In the genomic region with DNA sequence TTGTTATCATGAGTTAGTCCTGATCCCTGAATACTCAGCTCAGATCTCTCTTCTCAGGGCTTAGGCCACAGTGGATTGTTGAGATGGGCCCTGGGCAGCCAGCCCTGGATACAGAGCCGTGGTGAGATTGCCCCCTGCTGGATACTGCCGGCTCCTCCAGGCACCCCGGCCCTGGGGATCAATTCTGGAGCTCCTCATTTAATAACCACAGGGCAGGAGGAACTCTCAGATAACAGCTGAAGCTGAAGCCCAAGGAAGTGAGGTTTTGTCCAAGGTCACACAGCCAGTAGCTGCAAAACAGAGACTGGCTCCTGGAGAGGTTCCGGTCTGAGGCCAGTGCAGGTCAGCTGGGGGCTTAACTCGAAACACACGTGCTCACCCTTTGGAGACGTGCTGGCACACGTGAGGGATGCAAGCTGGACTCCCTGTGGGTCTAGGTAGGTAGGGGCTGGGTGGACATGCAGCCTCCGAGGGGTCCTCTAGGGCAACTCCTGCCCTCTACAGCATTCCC, we compare ENCODE assay signal across 8 cellular contexts. TPM values are rescaled to one million over a fixed set of nuclear protein-coding genes. Genes with fewer than 3 reads are reported as not detected.
DNase-seq lines count a peak whose midpoint lies in the region; ATAC-seq, FAIRE-seq and TF ChIP-seq lines count a peak whose summit lies in the region.

No MANE protein-coding gene starts in this region.

- no peak for TF ChIP-seq EP300 in A549 (IDR thresholded peaks at IDR 0.05)

- POLR2A ChIA-PET in A549 (lab: Yijun Ruan, JAX), result interaction anchor here (0.7 to 0.8 kb wide), 2 partner anchors 31 to 175 kb away, joined by 3 to 4 read pairs; no protein-coding TSS in a partner anchor

- 53% methylated on average over 8 of the region's 9 CpGs for WGBS in A549 (ENCODE audit: missing lambda C conversion rate)
- 47 to 53% methylated on average over 9 of the region's 9 CpGs for WGBS in lower leg skin, 2 donors

- no peak overlapping the region for H3K27ac ChIP-seq in A549

- peak; percentile 74 to 77 for TF ChIP-seq RAD21 in A549 (conservative IDR thresholded peaks at IDR 0.05 in 1 of 2, IDR thresholded peaks at IDR 0.05 in 1 of 2)

- ATAC-seq in A549, result peak; percentile 89 to 97
- peak; percentile 80 for ATAC-seq in GM18511 (IDR thresholded peaks at IDR 0.05; ENCODE audit: unreplicated experiment)
- peak; percentile 55 for ATAC-seq in HG03571 (IDR thresholded peaks at IDR 0.05; ENCODE audit: unreplicated experiment)

- no peak for FAIRE-seq in A549 (lab: Jason Lieb, UNC)

- H3K4me2 ChIP-seq in A549, result no peak overlapping the region

- CTCF ChIA-PET in A549 (lab: Yijun Ruan, JAX), result interaction anchor here (0.6 to 45.8 kb wide), 48 partner anchors 10 to 664 kb away, joined by 3 to 1119 read pairs (median 5); partner anchors contain the start of genes KCNJ11, OTOG and USH1C

- H3K4me1 ChIP-seq in A549, result peaks cover 6% of the 10 kb centered on the region; the same call in 2 of the 3 replicates

- DNase-seq in A549 (ENCODE audit: low read depth in 1 of 2, low spot score in 1 of 2) (peak; percentile 42 to 88), OCI-M2 (lab: John Stamatoyannopoulos, UW; ENCODE audit: unreplicated experiment) (peak; percentile 16), glomerular endothelial cell (ENCODE audit: extremely low read depth, low read depth, low spot score) (peak; percentile 10), pons (ENCODE audit: low spot score) (peak; percentile 80), lower leg skin (ENCODE audit: low spot score in 2 of 2) (no peak)
- DNase-seq in activated gamma-delta T cell treated with anti-CD3 and anti-CD28 coated beads, Interleukin-2, amount 50 U/mL, for 16 hours (ENCODE audit: low read depth), result peak; percentile 4

- TF ChIP-seq CTCF in A549 (IDR thresholded peaks at IDR 0.05) (peak; percentile 79), lower leg skin (IDR thresholded peaks at IDR 0.05) (no peak)

- no peak for TF ChIP-seq POLR2A in A549 (IDR thresholded peaks at IDR 0.05; ENCODE audit: low read length)
- no peak for TF ChIP-seq POLR2A in lower leg skin (IDR thresholded peaks at IDR 0.05)

- intact Hi-C loops in lower leg skin (cut with DNase I; ENCODE audit: low total_unique reads), result no loop called here

- no peaks in the 10 kb centered on the region for H3K9me3 ChIP-seq in A549

- H3K4me3 ChIP-seq in A549 (no peak overlapping the region), lower leg skin (ENCODE audit: low read depth, poor library complexity, severe bottlenecking) (no peak overlapping the region)

TF ChIP-seq in A549, 52 proteins besides CTCF, POLR2A, EP300 and RAD21:
- peak; percentile 66 for TF ChIP-seq SMC3 (IDR thresholded peaks at IDR 0.05)
- TF ChIP-seq, protein P1, sequence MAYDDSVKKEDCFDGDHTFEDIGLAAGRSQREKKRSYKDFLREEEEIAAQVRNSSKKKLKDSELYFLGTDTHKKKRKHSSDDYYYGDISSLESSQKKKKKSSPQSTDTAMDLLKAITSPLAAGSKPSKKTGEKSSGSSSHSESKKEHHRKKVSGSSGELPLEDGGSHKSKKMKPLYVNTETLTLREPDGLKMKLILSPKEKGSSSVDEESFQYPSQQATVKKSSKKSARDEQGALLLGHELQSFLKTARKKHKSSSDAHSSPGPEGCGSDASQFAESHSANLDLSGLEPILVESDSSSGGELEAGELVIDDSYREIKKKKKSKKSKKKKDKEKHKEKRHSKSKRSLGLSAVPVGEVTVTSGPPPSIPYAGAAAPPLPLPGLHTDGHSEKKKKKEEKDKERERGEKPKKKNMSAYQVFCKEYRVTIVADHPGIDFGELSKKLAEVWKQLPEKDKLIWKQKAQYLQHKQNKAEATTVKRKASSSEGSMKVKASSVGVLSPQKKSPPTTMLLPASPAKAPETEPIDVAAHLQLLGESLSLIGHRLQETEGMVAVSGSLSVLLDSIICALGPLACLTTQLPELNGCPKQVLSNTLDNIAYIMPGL (CRISPR knock-in tag; IDR thresholded peaks at IDR 0.05; ENCODE audit: borderline replicate concordance), result no peak

RNA-seq across cellular contexts. Expression of gene USH1C, which starts 16.0 kb away (rescaled TPM):
- polyA plus RNA-seq in A549 (2011; rRNA removed) (8.6 and 10.4 TPM in 2 replicates), A549 (2017; fragmentation: RNase III; extraction: RNeasy Plus Mini Kit Qiagen cat#74134 plus additional on column Dnase treatment) (1.8 to 3.2 TPM (median 2.8 TPM) in 3 replicates)
- polyA plus RNA-seq in A549 (2012; cell fraction: cytosol; rRNA removed), result 1.7 and 1.8 TPM in 2 replicates
- polyA plus RNA-seq in A549 (2012; cell fraction: nucleus; rRNA removed), result 2.7 and 3.1 TPM in 2 replicates
- polyA minus RNA-seq in A549 (2011; rRNA and poly(A)+ RNA removed), result 6.1 and 7.9 TPM in 2 replicates
- total RNA-seq in glomerular endothelial cell (not detected in 2 replicates), lower leg skin (1 to 10 TPM in 1 of 4 donors, under 1 TPM in 1, not detected in 2; 0.29 to 3.2 TPM)

RNA-seq across cellular contexts. Expression of gene OTOG, which starts 18.8 kb away (rescaled TPM):
- polyA plus RNA-seq in A549 (2011; rRNA removed) (not detected in 2 replicates), A549 (2017; fragmentation: RNase III; extraction: RNeasy Plus Mini Kit Qiagen cat#74134 plus additional on column Dnase treatment) (not detected in 3 replicates)
- not detected in 2 replicates for polyA plus RNA-seq in A549 (2012; cell fraction: cytosol; rRNA removed)
- polyA plus RNA-seq in A549 (2012; cell fraction: nucleus; rRNA removed), result under 0.01 TPM in 1 of 2 replicates, not detected in the other
- not detected in 2 replicates for polyA minus RNA-seq in A549 (2011; rRNA and poly(A)+ RNA removed)
- total RNA-seq in glomerular endothelial cell (not detected in 2 replicates), lower leg skin (not detected)

RNA-seq across cellular contexts. Expression of gene ABCC8, which starts 51.6 kb away (rescaled TPM):
- 2.0 and 2.5 TPM in 2 replicates for polyA plus RNA-seq in A549 (2011; rRNA removed)
- 1.4 and 1.8 TPM in 2 replicates for polyA plus RNA-seq in A549 (2012; cell fraction: cytosol; rRNA removed)
- 14.3 and 15.4 TPM in 2 replicates for polyA plus RNA-seq in A549 (2012; cell fraction: nucleus; rRNA removed)
- 1.1 to 1.3 TPM (median 1.2 TPM) in 3 replicates for polyA plus RNA-seq in A549 (2017; fragmentation: RNase III; extraction: RNeasy Plus Mini Kit Qiagen cat#74134 plus additional on column Dnase treatment)
- polyA minus RNA-seq in A549 (2011; rRNA and poly(A)+ RNA removed), result 6.5 and 8.8 TPM in 2 replicates
- not detected in 2 replicates for total RNA-seq in glomerular endothelial cell
- under 1 TPM in 3 of 4 donors, not detected in 1; 0.11 to 0.34 (median 0.26) TPM for total RNA-seq in lower leg skin

Comparison
In these comparisons a context has a peak if more than half of its experiments do, and no peak if none do; other contexts are left out.
1. DNase-seq: peak in A549 (2 of 2), OCI-M2 (single experiment), activated gamma-delta T cell treated with anti-CD3 and anti-CD28 coated beads, Interleukin-2, amount 50 U/mL, for 16 hours (single experiment), glomerular endothelial cell (single experiment) and pons (single experiment); none in lower leg skin (0 of 2).
2. Peak in every context shown above with its lines, with median percentiles within 50 percentile points of each other: ATAC-seq.